ENCODE assay signal across 12 cellular contexts in genomic region chr11:19952101-19952605, GRCh38.
DNase-seq lines count a peak whose midpoint lies in the region; ATAC-seq and TF ChIP-seq lines count a peak whose summit lies in the region.
"Had no signal": no experiment of that assay in that cellular context is flagged by ENCODE, and none has a peak within 500 bp of the region (broad histone marks: within the 10 kb centered on the region; RNA-seq: fewer than 3 reads in every experiment).

No MANE protein-coding gene starts in this region.

- no peaks in the 10 kb centered on the region for H3K79me2 ChIP-seq in PC-3 (ENCODE audit: low read length)

- H3K27ac ChIP-seq in breast epithelium (peak overlapping the region in 1 of 2 donors; percentile 29), PC-3 (ENCODE audit: low read length) (no peak overlapping the region), tibial artery (peak overlapping the region; percentile 35 to 66)
- H3K27ac ChIP-seq: epithelial cell of prostate, spleen had no signal

- intact Hi-C loops in MCF 10A (cut with micrococcal nuclease) (loop anchor here (5.0 kb wide), 3 partner anchors 45 to 400 kb away; no protein-coding TSS in a partner anchor), breast epithelium (cut with DNase I; ENCODE audit: low total_unique reads) (no loop called here), PC-3 (cut with micrococcal nuclease) (loop anchor here (5.0 to 10.0 kb wide), 2 partner anchors 83 to 405 kb away; no protein-coding TSS in a partner anchor), tibial artery (cut with DNase I; ENCODE audit: low total_unique reads) (loop anchor here (5.0 kb wide), 1 partner anchor 180 kb away; no protein-coding TSS in a partner anchor)

- no peak overlapping the region for H3K9ac ChIP-seq in PC-3 (ENCODE audit: low read length)

- no peak for TF ChIP-seq POLR2A in breast epithelium (IDR thresholded peaks at IDR 0.05)

- H3K4me3 ChIP-seq in breast epithelium (no peak overlapping the region), PC-3 (ENCODE audit: low read length) (no peak overlapping the region), tibial artery (no peak overlapping the region)

- H3K4me2 ChIP-seq in PC-3 (ENCODE audit: low read length): no peak overlapping the region

- H3K9me3 Mint-ChIP-seq in MCF 10A (ENCODE audit: unreplicated experiment): no peaks in the 10 kb centered on the region

- H2AFZ ChIP-seq in PC-3 (ENCODE audit: low read length): no peak overlapping the region

- H3K27ac Mint-ChIP-seq in MCF 10A (ENCODE audit: low read depth, unreplicated experiment): no peak overlapping the region

- ATAC-seq in PC-3 (peak; percentile 37), HG03565 (IDR thresholded peaks at IDR 0.05; ENCODE audit: unreplicated experiment) (no peak)

- H3K4me3 Mint-ChIP-seq in MCF 10A (ENCODE audit: unreplicated experiment): peak overlapping the region; percentile 28

- H3F3A ChIP-seq in PC-3 (ENCODE audit: low read length, unreplicated experiment): no peaks in the 10 kb centered on the region

- H3K36me3 ChIP-seq in breast epithelium: no peaks in the 10 kb centered on the region
- H3K36me3 ChIP-seq in PC-3 (ENCODE audit: low read depth, low read length): no peaks in the 10 kb centered on the region; the same call in 1 of the 2 replicates
- peaks cover 30 to 40% (median 39%) of the 10 kb centered on the region in 3 donors for H3K36me3 ChIP-seq in tibial artery

- no peaks in the 10 kb centered on the region for H3K9me2 ChIP-seq in PC-3 (replicated peaks; ENCODE audit: low read length)

- DNase-seq in MCF 10A (ENCODE audit: unreplicated experiment): no peak
- DNase-seq in breast epithelium (ENCODE audit: low spot score in 2 of 2): no peak
- DNase-seq in PC-3: no peak
- DNase-seq in globus pallidus (ENCODE audit: low spot score): peak; percentile 34
- no peak for DNase-seq in tibial artery
- no peak for DNase-seq in NCI-H82 (lab: John Stamatoyannopoulos, UW)
- DNase-seq in NCI-H2081 (lab: John Stamatoyannopoulos, UW): no peak
- DNase-seq: activated effector memory CD4-positive, alpha-beta T cell treated with anti-CD3 and anti-CD28 coated beads, Interleukin-2, amount 50 U/mL, for 16 hours; GOT3; spleen had no signal

- POLR2A ChIA-PET in MCF 10A (lab: Yijun Ruan, JAX): interaction anchor here (0.8 to 5.2 kb wide), 17 partner anchors 27 to 176 kb away, joined by 3 to 69 read pairs (median 10); no protein-coding TSS in a partner anchor
- POLR2A ChIA-PET in PC-3 (lab: Charles Lee; ENCODE audit: unreplicated experiment): interaction anchor here (0.6 kb wide), 1 partner anchor 119 kb away, joined by 3 read pairs; no protein-coding TSS in a partner anchor

- no peak for TF ChIP-seq CTCF in MCF 10A (IDR thresholded peaks at IDR 0.05; ENCODE audit: unreplicated experiment)
- TF ChIP-seq CTCF in breast epithelium (IDR thresholded peaks at IDR 0.05): no peak
- TF ChIP-seq CTCF in PC-3 (conservative IDR thresholded peaks at IDR 0.05; ENCODE audit: low read depth, low read length): no peak
- TF ChIP-seq CTCF in tibial artery (IDR thresholded peaks at IDR 0.05): no peak

- no peaks in the 10 kb centered on the region for H4K20me1 ChIP-seq in PC-3 (ENCODE audit: low read length)

- H3K36me3 Mint-ChIP-seq in MCF 10A (ENCODE audit: insufficient read depth, unreplicated experiment): peaks cover 15% of the 10 kb centered on the region

- H3K9me3 ChIP-seq in breast epithelium: no peaks in the 10 kb centered on the region
- no peaks in the 10 kb centered on the region for H3K9me3 ChIP-seq in PC-3 (ENCODE audit: low read length)
- H3K9me3 ChIP-seq in tibial artery: no peaks in the 10 kb centered on the region
- H3K9me3 ChIP-seq: spleen had no signal

- BruUV-seq in MCF 10A (replicated peaks; lab: Mats Ljungman, UMichigan) (no TSS peak), PC-3 (replicated peaks; lab: Mats Ljungman, UMichigan) (no TSS peak)

- CTCF ChIA-PET in MCF 10A (lab: Yijun Ruan, JAX) (interaction anchor here (0.7 to 7.1 kb wide), 37 partner anchors 10 to 402 kb away, joined by 3 to 100 read pairs (median 5); no protein-coding TSS in a partner anchor), PC-3 (lab: Charles Lee) (interaction anchor here (0.8 kb wide), 1 partner anchor 159 kb away, joined by 3 read pairs; no protein-coding TSS in a partner anchor)

- H3K27me3 ChIP-seq in breast epithelium (no peaks in the 10 kb centered on the region), PC-3 (ENCODE audit: low read length) (no peaks in the 10 kb centered on the region), tibial artery (no peaks in the 10 kb centered on the region)
- H3K27me3 ChIP-seq: spleen had no signal

- peaks cover 41% of the 10 kb centered on the region for H3K4me1 Mint-ChIP-seq in MCF 10A (ENCODE audit: insufficient read depth, unreplicated experiment)

- H3K27me3 Mint-ChIP-seq in MCF 10A (ENCODE audit: insufficient read depth, unreplicated experiment): no peaks in the 10 kb centered on the region

- H3K4me1 ChIP-seq in breast epithelium: no peaks in the 10 kb centered on the region
- peaks cover 26% of the 10 kb centered on the region for H3K4me1 ChIP-seq in PC-3 (ENCODE audit: insufficient read depth, low read length)
- peaks cover 0 to 60% (median 44%) of the 10 kb centered on the region in 4 donors for H3K4me1 ChIP-seq in tibial artery
